11 cellular contexts compared by ENCODE assay signal in the genomic region with DNA sequence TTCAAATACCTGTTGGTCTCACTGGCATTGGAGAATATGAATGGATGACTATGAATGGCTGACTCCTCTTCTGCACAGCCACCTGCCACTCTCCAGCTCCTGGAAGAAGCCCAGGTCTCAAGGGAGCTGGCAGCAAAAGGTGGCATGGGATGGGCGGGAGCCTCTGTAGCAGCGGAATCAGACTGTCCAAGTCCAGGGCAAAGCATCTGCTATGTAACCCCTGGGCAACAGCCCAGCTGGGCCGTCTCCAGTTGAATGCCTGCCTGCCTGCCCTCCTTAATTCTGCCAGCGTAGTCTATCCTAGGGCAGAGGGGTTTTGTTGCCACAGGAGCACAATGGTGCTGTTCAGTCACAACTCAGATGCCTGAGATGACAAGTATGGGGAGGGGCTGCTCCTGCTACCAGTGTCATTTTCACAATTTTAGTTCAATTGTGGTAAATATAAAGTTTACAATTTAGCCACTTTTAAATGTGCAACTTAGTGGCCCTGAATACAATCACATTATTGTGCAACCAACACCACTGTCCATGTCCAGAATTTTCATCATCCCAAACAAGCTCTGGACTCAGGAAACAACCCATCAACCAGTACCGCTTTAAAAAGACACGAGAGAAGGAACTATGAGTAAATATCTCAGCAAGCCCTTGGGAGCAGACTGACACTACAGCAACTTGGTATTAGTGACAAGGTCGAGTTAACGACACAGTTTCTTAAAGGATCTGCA.
A peak's percentile ranks its signal among the peaks of the same experiment; 100 is the strongest.
DNase-seq lines count a peak whose midpoint lies in the region; ATAC-seq, FAIRE-seq and TF ChIP-seq lines count a peak whose summit lies in the region.
"Had no signal": no experiment of that assay in that cellular context is flagged by ENCODE, and none has a peak within 500 bp of the region (broad histone marks: within the 10 kb centered on the region; RNA-seq: fewer than 3 reads in every experiment).

No MANE protein-coding gene starts in this region.

- 96% methylated on average over 8 of the region's 8 CpGs for WGBS in HepG2 (ENCODE audit: low lambda C conversion rate)
- WGBS in thyroid gland, 2 donors: 23 to 28% methylated on average over 8 of the region's 8 CpGs

- CTCF ChIA-PET in HepG2 (lab: Yijun Ruan, JAX; ENCODE audit: low intra/inter-chr PET ratio, low total read pairs): no interaction called here

- H3K4me3 ChIP-seq in HepG2 (replicated peaks in 1 of 3; ENCODE audit: insufficient read depth in 1 of 3, low read depth in 2 of 3, low read length in 3 of 3) (no peak overlapping the region), thyroid gland (replicated peaks in 1 of 3) (no peak overlapping the region)
- H3K4me3 ChIP-seq: upper lobe of left lung had no signal

- intact Hi-C loops in HepG2 (cut with micrococcal nuclease; ENCODE audit: unreplicated experiment): loop anchor here (5.0 kb wide), 1 partner anchor 533 kb away; no protein-coding TSS in a partner anchor
- intact Hi-C loops in thyroid gland (cut with DNase I): no loop called here

- H3K9me3 ChIP-seq in HepG2 (ENCODE audit: low read length): no peaks in the 10 kb centered on the region
- H3K9me3 ChIP-seq in thyroid gland: no peaks in the 10 kb centered on the region
- H3K9me3 ChIP-seq: upper lobe of left lung had no signal

- H3K36me3 ChIP-seq in HepG2 (replicated peaks in 1 of 2; ENCODE audit: control insufficient read depth in 1 of 2, insufficient read depth in 2 of 2, low read length in 2 of 2) (no peaks in the 10 kb centered on the region), thyroid gland (no peaks in the 10 kb centered on the region)
- H3K36me3 ChIP-seq: upper lobe of left lung had no signal

- H4K20me1 ChIP-seq in HepG2 (ENCODE audit: insufficient read depth, low read length): no peaks in the 10 kb centered on the region

- peaks cover 3% of the 10 kb centered on the region for H3K79me2 ChIP-seq in HepG2 (ENCODE audit: insufficient read depth, low read length)

- TF ChIP-seq POLR2A in HepG2 (IDR thresholded peaks at IDR 0.05; ENCODE audit: insufficient read depth in 1 of 2, low read depth in 2 of 2, low read length in 2 of 2): no peak
- no peak for TF ChIP-seq POLR2A in thyroid gland (IDR thresholded peaks at IDR 0.05)

- H3K27me3 ChIP-seq in HepG2 (ENCODE audit: control insufficient read depth in 1 of 2, insufficient read depth in 2 of 2, low read length in 2 of 2) (no peaks in the 10 kb centered on the region), thyroid gland (no peaks in the 10 kb centered on the region)
- H3K27me3 ChIP-seq: upper lobe of left lung had no signal

- no TSS peak for BruUV-seq in HepG2 (replicated peaks; lab: Mats Ljungman, UMichigan)

- in situ Hi-C loops in HepG2 (cut with HindIII; ENCODE audit: extremely low pct_ligation_motif_present, low pct_unique_long_range_greater_than_20kb): no loop called here

- no peak for FAIRE-seq in HepG2 (lab: Jason Lieb, UNC)

- POLR2A ChIA-PET in HepG2 (lab: Yijun Ruan, JAX): no interaction called here

- TF ChIP-seq CTCF in HepG2 (CRISPR knock-in tag; IDR thresholded peaks at IDR 0.05): no peak
- TF ChIP-seq CTCF in thyroid gland (IDR thresholded peaks at IDR 0.05): no peak

- H2AFZ ChIP-seq in HepG2 (ENCODE audit: low read length): no peak overlapping the region

- H3K4me1 ChIP-seq in HepG2 (ENCODE audit: insufficient read depth, low read length): peaks cover 49% of the 10 kb centered on the region
- peaks cover 20 to 22% of the 10 kb centered on the region in 2 donors for H3K4me1 ChIP-seq in thyroid gland

- H3K27ac ChIP-seq in caudate nucleus (ENCODE audit: low read depth, low read length) (peak overlapping the region; percentile 48), HepG2 (ENCODE audit: extremely low read length, insufficient read depth, low read length) (no peak overlapping the region), thyroid gland (no peak overlapping the region)
- H3K27ac ChIP-seq: 22Rv1, upper lobe of left lung had no signal

- TF ChIP-seq RAD21 in HepG2 (CRISPR knock-in tag; IDR thresholded peaks at IDR 0.05): no peak

- DNase-seq in DMS 273 (lab: John Stamatoyannopoulos, UW; ENCODE audit: unreplicated experiment): peak; percentile 73
- no peak for DNase-seq in DMS 273 treated with DMSO at 0.1 percent for 48 hours (lab: John Stamatoyannopoulos, UW)
- DNase-seq in caudate nucleus (lab: John Stamatoyannopoulos, UW): peak in 57 of 61 donors; percentile 3 to 84 (median 46)
- DNase-seq in HepG2 (ENCODE audit: low spot score): no peak
- DNase-seq in thyroid gland: peak; percentile 94 to 96
- no peak for DNase-seq in NK-92 (lab: John Stamatoyannopoulos, UW; ENCODE audit: unreplicated experiment)
- DNase-seq in activated effector memory CD4-positive, alpha-beta T cell treated with anti-CD3 and anti-CD28 coated beads, Interleukin-2, amount 50 U/mL, for 16 hours: no peak
- DNase-seq: erythroblast had no signal

- no peak overlapping the region for H3K4me2 ChIP-seq in HepG2 (ENCODE audit: low read depth, low read length)

- H3K9ac ChIP-seq in HepG2 (ENCODE audit: insufficient read depth, low read depth, low read length): no peak overlapping the region

- TF ChIP-seq EP300 in HepG2 (IDR thresholded peaks at IDR 0.05; ENCODE audit: low read depth in 2 of 2, low read length in 2 of 2) (no peak), HepG2 (CRISPR knock-in tag; IDR thresholded peaks at IDR 0.05; ENCODE audit: borderline replicate concordance) (no peak)

- ATAC-seq in HepG2: no peak
- ATAC-seq in GM21390 (IDR thresholded peaks at IDR 0.05; ENCODE audit: unreplicated experiment): no peak

TF ChIP-seq in HepG2, 621 proteins besides CTCF, POLR2A, EP300 and RAD21:
- TF ChIP-seq CEBPB (IDR thresholded peaks at IDR 0.05; ENCODE audit: borderline replicate concordance, low read depth, low read length) (peak; percentile 72), MATR3 (CRISPR knock-in tag; IDR thresholded peaks at IDR 0.05) (no peak), MEIS1 (CRISPR knock-in tag; IDR thresholded peaks at IDR 0.05; ENCODE audit: borderline replicate concordance) (no peak), FOXM1 (CRISPR knock-in tag; IDR thresholded peaks at IDR 0.05) (no peak), ZNF124 (CRISPR knock-in tag; IDR thresholded peaks at IDR 0.05) (no peak), SIX4 (CRISPR knock-in tag; IDR thresholded peaks at IDR 0.05) (no peak)
- TF ChIP-seq, protein P1, sequence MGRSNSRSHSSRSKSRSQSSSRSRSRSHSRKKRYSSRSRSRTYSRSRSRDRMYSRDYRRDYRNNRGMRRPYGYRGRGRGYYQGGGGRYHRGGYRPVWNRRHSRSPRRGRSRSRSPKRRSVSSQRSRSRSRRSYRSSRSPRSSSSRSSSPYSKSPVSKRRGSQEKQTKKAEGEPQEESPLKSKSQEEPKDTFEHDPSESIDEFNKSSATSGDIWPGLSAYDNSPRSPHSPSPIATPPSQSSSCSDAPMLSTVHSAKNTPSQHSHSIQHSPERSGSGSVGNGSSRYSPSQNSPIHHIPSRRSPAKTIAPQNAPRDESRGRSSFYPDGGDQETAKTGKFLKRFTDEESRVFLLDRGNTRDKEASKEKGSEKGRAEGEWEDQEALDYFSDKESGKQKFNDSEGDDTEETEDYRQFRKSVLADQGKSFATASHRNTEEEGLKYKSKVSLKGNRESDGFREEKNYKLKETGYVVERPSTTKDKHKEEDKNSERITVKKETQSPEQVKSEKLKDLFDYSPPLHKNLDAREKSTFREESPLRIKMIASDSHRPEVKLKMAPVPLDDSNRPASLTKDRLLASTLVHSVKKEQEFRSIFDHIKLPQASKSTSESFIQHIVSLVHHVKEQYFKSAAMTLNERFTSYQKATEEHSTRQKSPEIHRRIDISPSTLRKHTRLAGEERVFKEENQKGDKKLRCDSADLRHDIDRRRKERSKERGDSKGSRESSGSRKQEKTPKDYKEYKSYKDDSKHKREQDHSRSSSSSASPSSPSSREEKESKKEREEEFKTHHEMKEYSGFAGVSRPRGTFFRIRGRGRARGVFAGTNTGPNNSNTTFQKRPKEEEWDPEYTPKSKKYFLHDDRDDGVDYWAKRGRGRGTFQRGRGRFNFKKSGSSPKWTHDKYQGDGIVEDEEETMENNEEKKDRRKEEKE (IDR thresholded peaks at IDR 0.05): no peak

Comparison
In these comparisons a context has a peak if more than half of its experiments do, and no peak if none do; other contexts are left out.
1. DNase-seq: peak in DMS 273 (single experiment), caudate nucleus (57 of 61) and thyroid gland (2 of 2); none in DMS 273 treated with DMSO at 0.1 percent for 48 hours (single experiment), HepG2 (single experiment), NK-92 (single experiment) and activated effector memory CD4-positive, alpha-beta T cell treated with anti-CD3 and anti-CD28 coated beads, Interleukin-2, amount 50 U/mL, for 16 hours (single experiment).